9 cellular contexts compared by ENCODE assay signal in genomic region chr11:118002541-118003019, GRCh38. TPM values are rescaled to one million over a fixed set of nuclear protein-coding genes. Genes with fewer than 3 reads are reported as not detected.
DNase-seq lines count a peak whose midpoint lies in the region; ATAC-seq, FAIRE-seq and TF ChIP-seq lines count a peak whose summit lies in the region.
"Had no signal": no experiment of that assay in that cellular context is flagged by ENCODE, and none has a peak within 500 bp of the region (broad histone marks: within the 10 kb centered on the region; RNA-seq: fewer than 3 reads in every experiment).

No MANE protein-coding gene starts in this region.

- H4K20me1 ChIP-seq in GM12878 (ENCODE audit: control insufficient read depth, insufficient read depth) = no peaks in the 10 kb centered on the region

- 10% methylated on average over 6 of the region's 6 CpGs for WGBS in GM12878 (ENCODE audit: insufficient coverage, insufficient replicate concordance, low lambda C conversion rate, missing lambda C conversion rate)

- SMC1A ChIA-PET in GM12878 (lab: Charles Lee; ENCODE audit: uncharacterized antibody, unreplicated experiment) = interaction anchor here (0.7 to 19.0 kb wide), 9 partner anchors 2 to 194 kb away, joined by 3 to 280 read pairs (median 5); partner anchors contain the start of gene IL10RA

- peak overlapping the region; percentile 45 for H3K4me2 ChIP-seq in GM12878 (ENCODE audit: control insufficient read depth, insufficient read depth)

- in situ Hi-C loops in GM12878 (cut with MboI) = no loop called here

- TF ChIP-seq POLR2A in GM12878 (IDR thresholded peaks at IDR 0.05; ENCODE audit: low read depth, low read length) = no peak

- peak overlapping the region; percentile 80 for H3K27ac Mint-ChIP-seq in activated naive CD4-positive, alpha-beta T cell treated with anti-CD3 and anti-CD28 coated beads for 36 hours
- H3K27ac Mint-ChIP-seq in naive thymus-derived CD8-positive, alpha-beta T cell = peak overlapping the region; percentile 84 to 100 (median 92)
- H3K27ac Mint-ChIP-seq: nephron progenitor cell had no signal

- POLR2A ChIA-PET in GM12878 (lab: Charles Lee) = interaction anchor here (0.5 to 9.7 kb wide), 3 partner anchors 15 to 42 kb away, joined by 4 to 110 read pairs (median 6); partner anchors contain the start of gene IL10RA
- POLR2A ChIA-PET in naive thymus-derived CD8-positive, alpha-beta T cell (lab: Charles Lee) = interaction anchor here (0.5 to 32.2 kb wide), 11 partner anchors 5 to 787 kb away, joined by 3 to 721 read pairs (median 6); partner anchors contain the start of gene IL10RA

- H3K9me3 ChIP-seq in GM12878 (replicated peaks; ENCODE audit: control insufficient read depth, insufficient read depth, low read length) (no peaks in the 10 kb centered on the region; the same call in 2 of the 3 replicates), upper lobe of right lung (no peaks in the 10 kb centered on the region)

- peaks cover 7% of the 10 kb centered on the region for H3K36me3 Mint-ChIP-seq in activated naive CD4-positive, alpha-beta T cell treated with anti-CD3 and anti-CD28 coated beads for 36 hours (ENCODE audit: low read depth)
- peaks cover 3 to 26% (median 10%) of the 10 kb centered on the region in 3 donors for H3K36me3 Mint-ChIP-seq in naive thymus-derived CD8-positive, alpha-beta T cell

- no TSS peak for BruUV-seq in GM12878 (replicated peaks; lab: Mats Ljungman, UMichigan)

- H3K4me3 ChIP-seq in GM12878 = no peak overlapping the region
- no peak overlapping the region for H3K4me3 ChIP-seq in upper lobe of right lung

- no peak for FAIRE-seq in GM12878 (lab: Jason Lieb, UNC)

- peaks cover 68% of the 10 kb centered on the region for H3K4me1 Mint-ChIP-seq in activated naive CD4-positive, alpha-beta T cell treated with anti-CD3 and anti-CD28 coated beads for 36 hours (ENCODE audit: low read depth)
- H3K4me1 Mint-ChIP-seq in naive thymus-derived CD8-positive, alpha-beta T cell = peaks cover 64 to 96% (median 92%) of the 10 kb centered on the region in 4 donors

- no peak overlapping the region for H2AFZ ChIP-seq in GM12878 (ENCODE audit: control insufficient read depth, low read depth, low read length)

- peaks cover 1% of the 10 kb centered on the region for H3K9me3 Mint-ChIP-seq in activated naive CD4-positive, alpha-beta T cell treated with anti-CD3 and anti-CD28 coated beads for 36 hours
- H3K9me3 Mint-ChIP-seq in naive thymus-derived CD8-positive, alpha-beta T cell = peaks cover 0 to 8% (median 0%) of the 10 kb centered on the region in 9 donors

- no peak for TF ChIP-seq RAD21 in GM12878 (IDR thresholded peaks at IDR 0.05; ENCODE audit: insufficient read depth, low read depth, low read length)

- ATAC-seq in GM12878 (peak; percentile 6; the same call in 1 of the 3 replicates), upper lobe of right lung (peak; percentile 66), GM18858 (IDR thresholded peaks at IDR 0.05; ENCODE audit: unreplicated experiment) (no peak)
- ATAC-seq in naive thymus-derived CD8-positive, alpha-beta T cell = peak; percentile 15 to 41

- H3K27me3 Mint-ChIP-seq in activated naive CD4-positive, alpha-beta T cell treated with anti-CD3 and anti-CD28 coated beads for 36 hours (ENCODE audit: low read depth) = no peaks in the 10 kb centered on the region
- H3K27me3 Mint-ChIP-seq in naive thymus-derived CD8-positive, alpha-beta T cell = no peaks in the 10 kb centered on the region

- RAD21 ChIA-PET in GM12878 (lab: Charles Lee; ENCODE audit: unreplicated experiment) = interaction anchor here (0.6 to 1.5 kb wide), 5 partner anchors 8 to 184 kb away, joined by 3 to 12 read pairs (median 3); partner anchors contain the start of gene IL10RA

- TF ChIP-seq CTCF in GM12878 (IDR thresholded peaks at IDR 0.05 in 2 of 3, conservative IDR thresholded peaks at IDR 0.05 in 1 of 3; ENCODE audit: control insufficient read depth in 2 of 3, extremely low read depth in 1 of 3, insufficient read depth in 1 of 3, low read depth in 3 of 3, low read length in 3 of 3) = no peak
- no peak for TF ChIP-seq CTCF in upper lobe of right lung (IDR thresholded peaks at IDR 0.05)

- H3K4me1 ChIP-seq in GM12878 (ENCODE audit: control insufficient read depth, insufficient read depth, low read length) (peaks cover 70% of the 10 kb centered on the region), upper lobe of right lung (peaks cover 30% of the 10 kb centered on the region)

- peak; percentile 73 for DNase-seq in activated naive CD4-positive, alpha-beta T cell treated with anti-CD3 and anti-CD28 coated beads for 36 hours
- DNase-seq in activated naive CD4-positive, alpha-beta T cell treated with anti-CD3 and anti-CD28 coated beads, Interleukin-2, amount 50 U/mL, for 16 hours = no peak
- DNase-seq in GM12878 (ENCODE audit: low read depth, low spot score) (no peak), upper lobe of right lung (no peak), DMS53 treated with DMSO at 0.1 percent for 48 hours (lab: John Stamatoyannopoulos, UW; ENCODE audit: unreplicated experiment) (no peak), NCI-H345 treated with DMSO at 0.1 percent for 48 hours (lab: John Stamatoyannopoulos, UW; ENCODE audit: unreplicated experiment) (no peak)
- DNase-seq in naive thymus-derived CD8-positive, alpha-beta T cell = no peak
- DNase-seq: nephron progenitor cell had no signal

- intact Hi-C loops in activated naive CD4-positive, alpha-beta T cell treated with anti-CD3 and anti-CD28 coated beads for 36 hours (cut with micrococcal nuclease) = loop anchor here (1.0 to 5.0 kb wide), 6 partner anchors 13 to 215 kb away; no protein-coding TSS in a partner anchor
- intact Hi-C loops in GM12878 (cut with micrococcal nuclease; ENCODE audit: unreplicated experiment) = no loop called here
- intact Hi-C loops in upper lobe of right lung (cut with DNase I) = no loop called here

- CTCF ChIA-PET in activated naive CD4-positive, alpha-beta T cell treated with anti-CD3 and anti-CD28 coated beads for 36 hours (lab: Charles Lee) = interaction anchor here (0.8 to 5.9 kb wide), 7 partner anchors 13 to 186 kb away, joined by 3 to 26 read pairs (median 4); no protein-coding TSS in a partner anchor
- CTCF ChIA-PET in GM12878 (lab: Yijun Ruan, JAX) = interaction anchor here (1.0 to 8.0 kb wide), 5 partner anchors 11 to 56 kb away, joined by 3 to 49 read pairs (median 4); partner anchors contain the start of gene IL10RA

- TF ChIP-seq EP300 in GM12878 (IDR thresholded peaks at IDR 0.05; ENCODE audit: borderline replicate concordance in 1 of 2, control insufficient read depth in 1 of 2, low read depth in 2 of 2, low read length in 2 of 2) = no peak

- no peak overlapping the region for H3K4me3 Mint-ChIP-seq in activated naive CD4-positive, alpha-beta T cell treated with anti-CD3 and anti-CD28 coated beads for 36 hours
- H3K4me3 Mint-ChIP-seq in naive thymus-derived CD8-positive, alpha-beta T cell = peak overlapping the region; percentile 49 to 83 (median 66)
- H3K4me3 Mint-ChIP-seq: nephron progenitor cell had no signal

- H3K27me3 ChIP-seq in GM12878 (replicated peaks in 1 of 2; ENCODE audit: control insufficient read depth in 2 of 2, insufficient read depth in 2 of 2, low read length in 1 of 2) (no peaks in the 10 kb centered on the region), upper lobe of right lung (no peaks in the 10 kb centered on the region)

- H3K36me3 ChIP-seq in GM12878 (ENCODE audit: control insufficient read depth in 2 of 2, insufficient read depth in 2 of 2, low read length in 1 of 2) (peaks cover 5 to 11% of the 10 kb centered on the region in 2 experiments; a peak in 3 of 4 replicates), upper lobe of right lung (no peaks in the 10 kb centered on the region)

- peak overlapping the region; percentile 37; the same call in 1 of the 2 replicates for H3K9ac ChIP-seq in GM12878 (ENCODE audit: control insufficient read depth, insufficient read depth, low read length)

- peak overlapping the region; percentile 38 for H3K27ac ChIP-seq in GM12878 (ENCODE audit: control insufficient read depth, insufficient read depth)
- peak overlapping the region; percentile 66 for H3K27ac ChIP-seq in upper lobe of right lung

- H3K79me2 ChIP-seq in GM12878 (ENCODE audit: control insufficient read depth, insufficient read depth, low read length) = no peaks in the 10 kb centered on the region

TF ChIP-seq in GM12878, 131 proteins besides CTCF, POLR2A, EP300 and RAD21 (continues in another document):
- no peak for TF ChIP-seq BCL11A (IDR thresholded peaks at IDR 0.05; ENCODE audit: low read depth, low read length)
- TF ChIP-seq NFIC (IDR thresholded peaks at IDR 0.05; ENCODE audit: low read depth, low read length) = peak; percentile 23; the same call in 1 of the 2 replicates
- peak; percentile 60; the same call in 1 of the 2 replicates for TF ChIP-seq RUNX3 (IDR thresholded peaks at IDR 0.05; ENCODE audit: low read length)
- TF ChIP-seq CBFB (IDR thresholded peaks at IDR 0.05; ENCODE audit: low read depth) = no peak

RNA-seq across cellular contexts. Expression of gene IL10RA, which starts 16.4 kb away (rescaled TPM):
- 10 to 100 TPM; 11.3 to 16.1 TPM for total RNA-seq in activated naive CD4-positive, alpha-beta T cell treated with anti-CD3 and anti-CD28 coated beads for 36 hours
- 57.8 and 59.8 TPM in 2 replicates for total RNA-seq in GM12878 (2013; cell fraction: nucleolus; rRNA removed)
- 12.0 and 12.5 TPM in 2 replicates for total RNA-seq in GM12878 (2014; rRNA removed)
- total RNA-seq in GM12878 (2014; rRNA removed; fragmentation: Illumina TruSeq; extraction: Trizol) = 6.5 and 8.8 TPM in 2 replicates
- 10.8 and 11.8 TPM in 2 replicates for total RNA-seq in GM12878 (2021)
- 22.6 TPM for polyA plus RNA-seq in GM12878 (2011; ENCODE audit: low read depth)
- 29.5 and 45.9 TPM in 2 replicates for polyA plus RNA-seq in GM12878 (2011; rRNA removed)
- 38.2 and 61.8 TPM in 2 replicates for polyA plus RNA-seq in GM12878 (2011; cell fraction: cytosol; rRNA removed)
- polyA plus RNA-seq in GM12878 (2011; cell fraction: nucleus; rRNA removed) = 57.3 and 71.0 TPM in 2 replicates
- 13.8 and 14.8 TPM in 2 replicates for polyA plus RNA-seq in GM12878 (2012)
- polyA plus RNA-seq in GM12878 (2014; fragmentation: Illumina TruSeq; extraction: Trizol) = 5.9 and 13.7 TPM in 2 replicates
- 1 to 10 TPM in 1 of 2 experiments, under 1 TPM in 1; 0.77 to 1.4 TPM for polyA plus RNA-seq in GM12878 (2014; fragmentation: Nextera tagmentation; extraction: Ambion mirVana)
- 11.0 and 18.7 TPM in 2 replicates for polyA plus RNA-seq in GM12878 (2014; rRNA removed)
- polyA plus RNA-seq in GM12878 (2016; fragmentation: Nextera tagmentation; extraction: Ambion mirVana) = 1 to 10 TPM; 7.4 to 8.5 TPM
- 76.7 and 94.2 TPM in 2 replicates for polyA minus RNA-seq in GM12878 (2011; rRNA and poly(A)+ RNA removed)
- 17.8 and 20.6 TPM in 2 replicates for polyA minus RNA-seq in GM12878 (2011; cell fraction: cytosol; rRNA and poly(A)+ RNA removed)
- polyA minus RNA-seq in GM12878 (2011; cell fraction: nucleus; rRNA and poly(A)+ RNA removed) = 57.1 and 67.5 TPM in 2 replicates
- total RNA-seq in naive thymus-derived CD8-positive, alpha-beta T cell = 100 to 1,000 TPM; 205 to 217 TPM
- polyA plus RNA-seq in naive thymus-derived CD8-positive, alpha-beta T cell = 100 to 1,000 TPM in 2 of 3 donors, 10 to 100 TPM in 1; 99.2 to 185 (median 147) TPM
- total RNA-seq in upper lobe of right lung = 33.8 TPM
